ENCODE assay signal across 1 cellular context in genomic region chr6:35037289-35038038, GRCh38.
TF ChIP-seq lines count a peak whose summit lies in the region.

No MANE protein-coding gene starts in this region.

TF ChIP-seq in WTC11, 78 proteins besides CTCF, POLR2A, EP300 and RAD21 (continued from another document):
- TF ChIP-seq E2F1 (CRISPR knock-in tag; IDR thresholded peaks at IDR 0.05) (no peak), JAZF1 (CRISPR knock-in tag; IDR thresholded peaks at IDR 0.05) (no peak), NFATC4 (CRISPR knock-in tag; IDR thresholded peaks at IDR 0.05) (no peak)
TF ChIP-seq in WTC11: peak in this region for 2.
